8 cellular contexts compared by ENCODE assay signal in genomic region chr12:7972269-7972668, GRCh38. TPM values are rescaled to one million over a fixed set of nuclear protein-coding genes. Genes with fewer than 3 reads are reported as not detected.
A peak's percentile ranks its signal among the peaks of the same experiment; 100 is the strongest.
DNase-seq lines count a peak whose midpoint lies in the region; ATAC-seq, FAIRE-seq and TF ChIP-seq lines count a peak whose summit lies in the region.
"Not testable (repeated sequence)": the region's sequence is repeated elsewhere in the genome, so short reads cannot be mapped to it uniquely, and the experiment has no call there.

No MANE protein-coding gene starts in this region.

- not testable (repeated sequence) for H3K27me3 ChIP-seq in GM23338 (ENCODE audit: insufficient read depth); GM12878 (replicated peaks in 1 of 2; ENCODE audit: control insufficient read depth in 2 of 2, insufficient read depth in 2 of 2, low read length in 1 of 2); keratinocyte (ENCODE audit: control insufficient read depth, extremely low read depth, insufficient read depth, low read length); stomach

- not testable (repeated sequence) for BruUV-seq in GM12878 (replicated peaks; lab: Mats Ljungman, UMichigan)

- not testable (repeated sequence) for H3K9me3 ChIP-seq in T-helper 17 cell (ENCODE audit: control insufficient read depth, low read length, poor library complexity, severe bottlenecking); GM12878 (replicated peaks; ENCODE audit: control insufficient read depth, insufficient read depth, low read length); keratinocyte (ENCODE audit: control insufficient read depth, low read depth, low read length); stomach

- H3K4me1 ChIP-seq in GM23338 (ENCODE audit: insufficient read depth) (peaks cover 76% of the 10 kb centered on the region), GM12878 (ENCODE audit: control insufficient read depth, insufficient read depth, low read length) (peaks cover 12% of the 10 kb centered on the region), keratinocyte (ENCODE audit: control insufficient read depth, extremely low read depth, insufficient read depth, low read length) (peaks cover 15% of the 10 kb centered on the region), stomach (peaks cover 7 to 20% (median 15%) of the 10 kb centered on the region in 4 donors)

- not testable (repeated sequence) for H3K36me3 Mint-ChIP-seq in GM23338 (ENCODE audit: low read depth); T-helper 17 cell (ENCODE audit: low read depth); activated T-cell treated with anti-CD3 and anti-CD28 coated beads, Interleukin-2, amount 50 U/mL, for 4 hours (ENCODE audit: insufficient read depth); nephron progenitor cell (ENCODE audit: low read depth)

- CTCF ChIA-PET in GM12878 (lab: Yijun Ruan, JAX) = interaction anchor here (1.8 kb wide), 1 partner anchor 13 kb away, joined by 4 read pairs; no protein-coding TSS in a partner anchor

- dilution Hi-C loops in keratinocyte (cut with MboI; ENCODE audit: extremely low pct_ligation_motif_present, low sequenced_read_pairs) = not testable (repeated sequence)

- peaks cover 38% of the 10 kb centered on the region for H3F3A ChIP-seq in GM23338 (replicated peaks; ENCODE audit: low read depth)

- 0 out of 2 replicates have a peak overlapping the region, but pooled peaks have one; percentile 40 for H3K4me2 ChIP-seq in GM23338
- H3K4me2 ChIP-seq in GM12878 (ENCODE audit: control insufficient read depth, insufficient read depth); keratinocyte (ENCODE audit: control insufficient read depth, extremely low read depth, insufficient read depth, low read depth, low read length): not testable (repeated sequence)

- H3K79me2 ChIP-seq in GM23338 (replicated peaks; ENCODE audit: insufficient read depth) = peaks cover 15% of the 10 kb centered on the region
- H3K79me2 ChIP-seq in GM12878 (ENCODE audit: control insufficient read depth, insufficient read depth, low read length) = peaks cover 19% of the 10 kb centered on the region
- not testable (repeated sequence) for H3K79me2 ChIP-seq in keratinocyte (ENCODE audit: control insufficient read depth, insufficient read depth, low read length)

- H3K36me3 ChIP-seq in GM23338 (ENCODE audit: insufficient read depth); GM12878 (ENCODE audit: control insufficient read depth in 2 of 2, insufficient read depth in 2 of 2, low read length in 1 of 2); keratinocyte (ENCODE audit: control insufficient read depth in 2 of 2, extremely low read depth in 1 of 2, insufficient read depth in 2 of 2, low read length in 2 of 2); stomach: not testable (repeated sequence)

- peak; percentile 41 for DNase-seq in CD1c-positive myeloid dendritic cell (ENCODE audit: extremely low spot score)
- DNase-seq in GM23338 (ENCODE audit: low spot score); T-helper 17 cell; activated T-cell treated with anti-CD3 and anti-CD28 coated beads, Interleukin-2, amount 50 U/mL, for 4 hours; GM12878 (ENCODE audit: low read depth, low spot score); keratinocyte (ENCODE audit: low read depth, low spot score); nephron progenitor cell; stomach: not testable (repeated sequence)

- SMC1A ChIA-PET in GM12878 (lab: Charles Lee; ENCODE audit: uncharacterized antibody, unreplicated experiment) = interaction anchor here (1.8 kb wide), 1 partner anchor 37 kb away, joined by 7 read pairs; the partner anchor contains the start of gene SLC2A3

- H3K9me3 Mint-ChIP-seq in GM23338; activated T-cell treated with anti-CD3 and anti-CD28 coated beads, Interleukin-2, amount 50 U/mL, for 4 hours: not testable (repeated sequence)
- H3K9me3 Mint-ChIP-seq in nephron progenitor cell = peaks cover 12% of the 10 kb centered on the region

- H3K27me3 Mint-ChIP-seq in GM23338 (ENCODE audit: insufficient read depth, low read depth, poor library complexity) = peaks cover 11% of the 10 kb centered on the region
- not testable (repeated sequence) for H3K27me3 Mint-ChIP-seq in T-helper 17 cell; activated T-cell treated with anti-CD3 and anti-CD28 coated beads, Interleukin-2, amount 50 U/mL, for 4 hours (ENCODE audit: low read depth); nephron progenitor cell (ENCODE audit: low read depth, poor library complexity)

- in situ Hi-C loops in GM12878 (cut with MboI) = not testable (repeated sequence)

- not testable (repeated sequence) for H4K20me1 ChIP-seq in GM23338 (replicated peaks; ENCODE audit: insufficient read depth); GM12878 (ENCODE audit: control insufficient read depth, insufficient read depth); keratinocyte (ENCODE audit: control insufficient read depth, extremely low read depth, insufficient read depth, low read length)

- FAIRE-seq in GM12878 (lab: Jason Lieb, UNC) (peak; percentile 98), keratinocyte (lab: Jason Lieb, UNC) (peak; percentile 77)

- peak overlapping the region; percentile 84; the same call in 1 of the 2 replicates for H3K27ac ChIP-seq in GM23338 (ENCODE audit: low read depth)
- H3K27ac ChIP-seq in GM12878 (ENCODE audit: control insufficient read depth, insufficient read depth); keratinocyte (ENCODE audit: control insufficient read depth, insufficient read depth, low read length): not testable (repeated sequence)
- peak overlapping the region in 3 of 5 donors; percentile 11 to 70 (median 62) for H3K27ac ChIP-seq in stomach

- not testable (repeated sequence) for TF ChIP-seq POLR2A in GM12878 (IDR thresholded peaks at IDR 0.05; ENCODE audit: low read depth, low read length); stomach (IDR thresholded peaks at IDR 0.05)

- not testable (repeated sequence) for H3K27ac Mint-ChIP-seq in GM23338
- H3K27ac Mint-ChIP-seq in T-helper 17 cell (peak overlapping the region; percentile 97), nephron progenitor cell (peak overlapping the region; percentile 66)

- WGBS in GM12878 (ENCODE audit: insufficient coverage, insufficient replicate concordance, low lambda C conversion rate, missing lambda C conversion rate) = 3% methylated on average over 3 of the region's 9 CpGs
- WGBS in stomach, 5 donors = 15 to 55% (median 45%) methylated on average over 2 to 4 of the region's 9 CpGs

- H3K4me1 Mint-ChIP-seq in GM23338 (peaks cover 49% of the 10 kb centered on the region), T-helper 17 cell (peaks cover 19% of the 10 kb centered on the region), nephron progenitor cell (peaks cover 45% of the 10 kb centered on the region)
- H3K4me1 Mint-ChIP-seq in activated T-cell treated with anti-CD3 and anti-CD28 coated beads, Interleukin-2, amount 50 U/mL, for 4 hours (ENCODE audit: low read depth) = peaks cover 30% of the 10 kb centered on the region

- intact Hi-C loops in GM12878 (cut with micrococcal nuclease; ENCODE audit: unreplicated experiment); stomach (cut with DNase I; ENCODE audit: low total_unique reads): not testable (repeated sequence)

- peak overlapping the region; percentile 21; the same call in 1 of the 3 replicates for H3K4me3 Mint-ChIP-seq in GM23338
- H3K4me3 Mint-ChIP-seq in T-helper 17 cell = peak overlapping the region; percentile 60
- H3K4me3 Mint-ChIP-seq in activated T-cell treated with anti-CD3 and anti-CD28 coated beads, Interleukin-2, amount 50 U/mL, for 4 hours = peak overlapping the region; percentile 72
- not testable (repeated sequence) for H3K4me3 Mint-ChIP-seq in nephron progenitor cell

- POLR2A ChIA-PET in GM12878 (lab: Charles Lee) = interaction anchor here (6.3 kb wide), 1 partner anchor 11 kb away, joined by 60 read pairs; no protein-coding TSS in a partner anchor

- not testable (repeated sequence) for H2AFZ ChIP-seq in GM23338; GM12878 (ENCODE audit: control insufficient read depth, low read depth, low read length); keratinocyte (ENCODE audit: control insufficient read depth, low read length)

- H3K4me3 ChIP-seq in GM23338; GM12878; keratinocyte (ENCODE audit: control insufficient read depth in 2 of 3, extremely low read depth in 1 of 3, insufficient read depth in 2 of 3, low read depth in 1 of 3, low read length in 3 of 3); stomach: not testable (repeated sequence)

- not testable (repeated sequence) for TF ChIP-seq RAD21 in GM12878 (IDR thresholded peaks at IDR 0.05; ENCODE audit: insufficient read depth, low read depth, low read length)

- not testable (repeated sequence) for H3K9ac ChIP-seq in GM12878 (ENCODE audit: control insufficient read depth, insufficient read depth, low read length); keratinocyte (ENCODE audit: control insufficient read depth, extremely low read depth, insufficient read depth, low read length)

- RAD21 ChIA-PET in GM12878 (lab: Charles Lee; ENCODE audit: unreplicated experiment) = interaction anchor here (3.9 kb wide), 1 partner anchor 12 kb away, joined by 25 read pairs; no protein-coding TSS in a partner anchor

- H3K9me2 ChIP-seq in GM23338 (ENCODE audit: insufficient read depth) = not testable (repeated sequence)

- not testable (repeated sequence) for TF ChIP-seq CTCF in GM23338 (conservative IDR thresholded peaks at IDR 0.05; ENCODE audit: low read depth in 2 of 2); GM12878 (IDR thresholded peaks at IDR 0.05 in 2 of 3, conservative IDR thresholded peaks at IDR 0.05 in 1 of 3; ENCODE audit: control insufficient read depth in 2 of 3, extremely low read depth in 1 of 3, insufficient read depth in 1 of 3, low read depth in 3 of 3, low read length in 3 of 3); keratinocyte (optimal IDR thresholded peaks at IDR 0.05 in 1 of 3, IDR thresholded peaks at IDR 0.05 in 1 of 3, conservative IDR thresholded peaks at IDR 0.05 in 1 of 3; ENCODE audit: extremely low read depth in 1 of 3, insufficient read depth in 2 of 3, low read length in 3 of 3); nephron progenitor cell (IDR thresholded peaks at IDR 0.05); stomach (IDR thresholded peaks at IDR 0.05)

- H3K9me1 ChIP-seq in keratinocyte (ENCODE audit: control insufficient read depth, extremely low read depth, insufficient read depth, low read length) = not testable (repeated sequence)

- not testable (repeated sequence) for ATAC-seq in GM23338; T-helper 17 cell; activated T-cell treated with anti-CD3 and anti-CD28 coated beads, Interleukin-2, amount 50 U/mL, for 4 hours
- peak; percentile 25; the same call in 2 of the 3 replicates for ATAC-seq in GM12878

- not testable (repeated sequence) for TF ChIP-seq EP300 in GM12878 (IDR thresholded peaks at IDR 0.05; ENCODE audit: borderline replicate concordance in 1 of 2, control insufficient read depth in 1 of 2, low read depth in 2 of 2, low read length in 2 of 2); stomach (IDR thresholded peaks at IDR 0.05)

RNA-seq across cellular contexts. Expression of gene SLC2A3, which starts 36.3 kb away (rescaled TPM):
- 388 and 451 TPM in 2 replicates for total RNA-seq in GM23338 (2014; rRNA removed; shearing (Covaris generic))
- 199 and 208 TPM in 2 replicates for polyA plus RNA-seq in GM23338 (2016; fragmentation: Nextera tagmentation; extraction: Ambion mirVana)
- 100 to 1,000 TPM; 689 to 766 TPM for total RNA-seq in T-helper 17 cell
- total RNA-seq in activated T-cell treated with anti-CD3 and anti-CD28 coated beads, Interleukin-2, amount 50 U/mL, for 4 hours = 100 to 1,000 TPM; 109 to 117 (median 114) TPM
- total RNA-seq in GM12878 (2013; cell fraction: nucleolus; rRNA removed) = 271 and 273 TPM in 2 replicates
- 7.6 and 11.8 TPM in 2 replicates for total RNA-seq in GM12878 (2014; rRNA removed)
- 14.1 and 15.1 TPM in 2 replicates for total RNA-seq in GM12878 (2014; rRNA removed; fragmentation: Illumina TruSeq; extraction: Trizol)
- total RNA-seq in GM12878 (2021) = 19.7 and 22.4 TPM in 2 replicates
- 52.1 TPM for polyA plus RNA-seq in GM12878 (2011; ENCODE audit: low read depth)
- 66.3 and 82.2 TPM in 2 replicates for polyA plus RNA-seq in GM12878 (2011; rRNA removed)
- polyA plus RNA-seq in GM12878 (2011; cell fraction: cytosol; rRNA removed) = 36.7 and 58.9 TPM in 2 replicates
- polyA plus RNA-seq in GM12878 (2011; cell fraction: nucleus; rRNA removed) = 31.2 and 46.3 TPM in 2 replicates
- polyA plus RNA-seq in GM12878 (2012) = 22.8 and 53.5 TPM in 2 replicates
- polyA plus RNA-seq in GM12878 (2014; fragmentation: Illumina TruSeq; extraction: Trizol) = 13.8 and 14.6 TPM in 2 replicates
- polyA plus RNA-seq in GM12878 (2014; fragmentation: Nextera tagmentation; extraction: Ambion mirVana) = 1 to 10 TPM; 6.6 to 8.5 TPM
- 10.3 and 14.6 TPM in 2 replicates for polyA plus RNA-seq in GM12878 (2014; rRNA removed)
- polyA plus RNA-seq in GM12878 (2016; fragmentation: Nextera tagmentation; extraction: Ambion mirVana) = 1 to 10 TPM; 6.5 to 6.6 TPM
- polyA minus RNA-seq in GM12878 (2011; rRNA and poly(A)+ RNA removed) = 72.1 and 89.3 TPM in 2 replicates
- polyA minus RNA-seq in GM12878 (2011; cell fraction: cytosol; rRNA and poly(A)+ RNA removed) = 22.3 and 26.5 TPM in 2 replicates
- polyA minus RNA-seq in GM12878 (2011; cell fraction: nucleus; rRNA and poly(A)+ RNA removed) = 52.6 and 52.7 TPM in 2 replicates
- polyA plus RNA-seq in keratinocyte = 16.2 to 40.5 TPM (median 28.3 TPM) in 3 replicates
- polyA plus RNA-seq in keratinocyte (2011; ENCODE audit: low read depth) = 11.3 TPM
- 6.6 and 8.1 TPM in 2 replicates for polyA plus RNA-seq in keratinocyte (2011; cell fraction: cytosol; rRNA removed)
- polyA plus RNA-seq in keratinocyte (2011; cell fraction: nucleus; rRNA removed) = 29.8 and 30.9 TPM in 2 replicates
- polyA plus RNA-seq in keratinocyte (2012; ENCODE audit: low replicate concordance) = 14.7 and 30.1 TPM in 2 replicates
- polyA minus RNA-seq in keratinocyte = 19.1 to 53.4 TPM (median 38.4 TPM) in 3 replicates
- 7.5 TPM for polyA minus RNA-seq in keratinocyte (2011; cell fraction: cytosol; rRNA and poly(A)+ RNA removed)
- polyA minus RNA-seq in keratinocyte (2011; cell fraction: nucleus; rRNA and poly(A)+ RNA removed) = 23.0 and 41.5 TPM in 2 replicates
- 10 to 100 TPM in 3 of 5 donors, 1 to 10 TPM in 1, under 1 TPM in 1; 0.29 to 72.0 (median 10.7) TPM for total RNA-seq in stomach
- polyA plus RNA-seq in stomach = 1 to 10 TPM; 2.3 to 9.1 (median 6.4) TPM
